ENCODE assay signal across 20 cellular contexts in genomic region chr12:114167431-114167830, GRCh38.
A peak's percentile ranks its signal among the peaks of the same experiment; 100 is the strongest.
DNase-seq lines count a peak whose midpoint lies in the region; ATAC-seq and TF ChIP-seq lines count a peak whose summit lies in the region.
"Had no signal": no experiment of that assay in that cellular context is flagged by ENCODE, and none has a peak within 500 bp of the region (broad histone marks: within the 10 kb centered on the region; RNA-seq: fewer than 3 reads in every experiment).

No MANE protein-coding gene starts in this region.

- no peak overlapping the region for H3K27ac ChIP-seq in fibroblast of lung (ENCODE audit: insufficient read depth, low read length)

- H3K4me1 ChIP-seq in fibroblast of lung (ENCODE audit: control insufficient read depth, extremely low read depth, insufficient read depth, low read length): peaks cover 7% of the 10 kb centered on the region

- TF ChIP-seq CTCF in BJ (IDR thresholded peaks at IDR 0.05; ENCODE audit: insufficient read depth, low read depth, low read length) (no peak), HFFc6 (IDR thresholded peaks at IDR 0.05) (no peak), fibroblast of lung (conservative IDR thresholded peaks at IDR 0.05 in 1 of 2, IDR thresholded peaks at IDR 0.05 in 1 of 2; ENCODE audit: low read depth in 1 of 2, low read length in 2 of 2) (no peak), mesothelial cell of epicardium (IDR thresholded peaks at IDR 0.05; ENCODE audit: unreplicated experiment) (no peak)

- no peaks in the 10 kb centered on the region for H3K79me2 ChIP-seq in fibroblast of lung (ENCODE audit: control insufficient read depth, insufficient read depth, low read length)

- peak; percentile 52 for DNase-seq in BJ (ENCODE audit: low read depth)
- peak; percentile 86 for DNase-seq in HFFc6
- peak; percentile 11 to 31 for DNase-seq in fibroblast of lung (ENCODE audit: low read depth in 2 of 2)
- no peak for DNase-seq in mesothelial cell of epicardium (ENCODE audit: low spot score in 2 of 2, unreplicated experiment in 2 of 2)
- no peak for DNase-seq in activated naive CD4-positive, alpha-beta T cell treated with Interleukin-2 at 50 U/mL for 16 hours
- DNase-seq in effector memory CD8-positive, alpha-beta T cell: no peak
- no peak for DNase-seq in GOT3 (lab: John Stamatoyannopoulos, UW)
- DNase-seq: ACHN, C1 segment of cervical spinal cord, DND-41, GF-D8, NCI-H1105, NCI-H1694 treated with DMSO at 0.1 percent for 48 hours, NCI-H510A, NCI-H82, OCI-M1, Right ventricle myocardium superior, SW 1271 had no signal

- H3K27me3 Mint-ChIP-seq in HFFc6 (ENCODE audit: insufficient read depth) (peaks cover 5% of the 10 kb centered on the region; the same call in 1 of the 2 replicates), mesothelial cell of epicardium (ENCODE audit: low read depth) (peaks cover 79% of the 10 kb centered on the region)
- no peaks in the 10 kb centered on the region for H3K27me3 Mint-ChIP-seq in effector memory CD8-positive, alpha-beta T cell

- no peaks in the 10 kb centered on the region for H3K9me3 ChIP-seq in fibroblast of lung (ENCODE audit: control insufficient read depth, insufficient read depth, low read depth, low read length)

- H3K27ac Mint-ChIP-seq in HFFc6: peak overlapping the region; percentile 81
- peak overlapping the region; percentile 9 for H3K27ac Mint-ChIP-seq in mesothelial cell of epicardium
- no peak overlapping the region for H3K27ac Mint-ChIP-seq in effector memory CD8-positive, alpha-beta T cell

- H3K4me3 ChIP-seq in BJ (ENCODE audit: low read depth, low read length) (no peak overlapping the region), fibroblast of lung (replicated peaks in 1 of 4; ENCODE audit: control extremely low read depth in 1 of 4, insufficient read depth in 1 of 4, low read depth in 3 of 4, low read length in 4 of 4) (no peak overlapping the region)
- H3K4me3 ChIP-seq: K562 had no signal

- POLR2A ChIA-PET in BJ (lab: Charles Lee): interaction anchor here (0.6 kb wide), 1 partner anchor 371 kb away, joined by 11 read pairs; no protein-coding TSS in a partner anchor

- ATAC-seq in effector memory CD8-positive, alpha-beta T cell (replicated peaks): no peak
- no peak for ATAC-seq in GM18861 (IDR thresholded peaks at IDR 0.05; ENCODE audit: unreplicated experiment)
- ATAC-seq: K562 had no signal

- H2AFZ ChIP-seq in fibroblast of lung (ENCODE audit: low read length): no peak overlapping the region

- no peaks in the 10 kb centered on the region for H4K20me1 ChIP-seq in fibroblast of lung (ENCODE audit: control insufficient read depth, extremely low read depth, insufficient read depth, low read length)

- no peaks in the 10 kb centered on the region for H3K36me3 ChIP-seq in BJ (ENCODE audit: control insufficient read depth, insufficient read depth, low read length)
- H3K36me3 ChIP-seq in fibroblast of lung (ENCODE audit: control insufficient read depth, insufficient read depth, low read length): no peaks in the 10 kb centered on the region

- H3K27me3 ChIP-seq in BJ (ENCODE audit: control insufficient read depth, insufficient read depth, low read length) (no peaks in the 10 kb centered on the region), fibroblast of lung (ENCODE audit: control insufficient read depth, insufficient read depth, low read length) (no peaks in the 10 kb centered on the region)

- H3K9ac ChIP-seq in fibroblast of lung (ENCODE audit: insufficient read depth, low read length): no peak overlapping the region

- H3K4me3 Mint-ChIP-seq in HFFc6: no peak overlapping the region; the same call in 1 of the 2 replicates
- no peak overlapping the region for H3K4me3 Mint-ChIP-seq in mesothelial cell of epicardium
- no peak overlapping the region for H3K4me3 Mint-ChIP-seq in effector memory CD8-positive, alpha-beta T cell

- H3K4me2 ChIP-seq in fibroblast of lung (ENCODE audit: extremely low read depth, insufficient read depth, low read length): no peak overlapping the region

- H3K9me3 Mint-ChIP-seq in HFFc6: no peaks in the 10 kb centered on the region
- H3K9me3 Mint-ChIP-seq in mesothelial cell of epicardium: no peaks in the 10 kb centered on the region
- no peaks in the 10 kb centered on the region for H3K9me3 Mint-ChIP-seq in effector memory CD8-positive, alpha-beta T cell

- CTCF ChIA-PET in BJ (lab: Yijun Ruan, JAX): interaction anchor here (0.6 to 4.0 kb wide), 17 partner anchors 11 to 471 kb away, joined by 3 to 33 read pairs (median 7); partner anchors contain the start of gene TBX5

- H3K36me3 Mint-ChIP-seq in HFFc6 (ENCODE audit: low read depth) (no peaks in the 10 kb centered on the region), mesothelial cell of epicardium (no peaks in the 10 kb centered on the region)
- H3K36me3 Mint-ChIP-seq in effector memory CD8-positive, alpha-beta T cell (ENCODE audit: insufficient read depth): no peaks in the 10 kb centered on the region

- H3K4me1 Mint-ChIP-seq in HFFc6 (ENCODE audit: low read depth): peaks cover 61% of the 10 kb centered on the region
- H3K4me1 Mint-ChIP-seq in mesothelial cell of epicardium: peaks cover 6% of the 10 kb centered on the region
- H3K4me1 Mint-ChIP-seq in effector memory CD8-positive, alpha-beta T cell (ENCODE audit: low read depth in 2 of 2): no peaks in the 10 kb centered on the region

Comparison
In these comparisons a context has a peak if more than half of its experiments do, and no peak if none do; other contexts are left out.
1. DNase-seq: peak in BJ (single experiment), HFFc6 (single experiment) and fibroblast of lung (2 of 2); none in mesothelial cell of epicardium (0 of 2), activated naive CD4-positive, alpha-beta T cell treated with Interleukin-2 at 50 U/mL for 16 hours (single experiment), effector memory CD8-positive, alpha-beta T cell (0 of 3) and GOT3 (single experiment).
2. H3K27ac Mint-ChIP-seq: peak in HFFc6 (single experiment) and mesothelial cell of epicardium (single experiment); none in effector memory CD8-positive, alpha-beta T cell (0 of 2).